Comparison of ENCODE assay signal across 16 cellular contexts in genomic region chr1:221522440-221523050, GRCh38.
"Had no signal": no experiment of that assay in that cellular context is flagged by ENCODE, and none has a peak within 500 bp of the region (broad histone marks: within the 10 kb centered on the region; RNA-seq: fewer than 3 reads in every experiment).

No MANE protein-coding gene starts in this region.

- ATAC-seq: left cardiac atrium, right lobe of liver, T-helper 17 cell had no signal

- H3K9me3 ChIP-seq: neutrophil, right lobe of liver, stomach had no signal

- DNase-seq: activated B cell treated with CpG ODN at 0.5 μM for 24 hours; activated CD4-positive, alpha-beta T cell treated with anti-CD3 and anti-CD28 coated beads, Interleukin-2, amount 50 U/mL, for 4 hours; activated T-cell treated with anti-CD3 and anti-CD28 coated beads, Interleukin-2, amount 50 U/mL, for 48 hours; cortex of kidney; effector memory CD4-positive, alpha-beta T cell; glutamatergic neuron; left cardiac atrium; midbrain; naive B cell; right lobe of liver; stimulated activated CD4-positive, alpha-beta T cell treated with anti-CD3 and anti-CD28 coated beads, Interleukin-2, amount 100 ng/mL, for 48 hours; stomach; T-helper 17 cell had no signal

- H3K4me3 Mint-ChIP-seq: activated B cell treated with CpG ODN at 0.5 μM for 24 hours, naive B cell, T-helper 17 cell had no signal

- H3K4me3 ChIP-seq: lung, right lobe of liver, stomach had no signal

- H3K36me3 Mint-ChIP-seq: naive B cell had no signal

- H3K27me3 Mint-ChIP-seq: activated B cell treated with CpG ODN at 0.5 μM for 24 hours had no signal

- H3K27ac Mint-ChIP-seq: activated B cell treated with CpG ODN at 0.5 μM for 24 hours, T-helper 17 cell had no signal

- H3K9me3 Mint-ChIP-seq: activated B cell treated with CpG ODN at 0.5 μM for 24 hours, naive B cell had no signal

- H3K27me3 ChIP-seq: neutrophil, right lobe of liver, stomach had no signal

- H3K27ac ChIP-seq: epithelial cell of prostate, neutrophil, right lobe of liver, stomach had no signal

- H3K4me1 Mint-ChIP-seq: activated B cell treated with CpG ODN at 0.5 μM for 24 hours, naive B cell, T-helper 17 cell had no signal

- H3K36me3 ChIP-seq: neutrophil, right lobe of liver, stomach had no signal

- H3K4me1 ChIP-seq: right lobe of liver, stomach had no signal
